Comparison of ENCODE assay signal across 8 cellular contexts in the genomic region with DNA sequence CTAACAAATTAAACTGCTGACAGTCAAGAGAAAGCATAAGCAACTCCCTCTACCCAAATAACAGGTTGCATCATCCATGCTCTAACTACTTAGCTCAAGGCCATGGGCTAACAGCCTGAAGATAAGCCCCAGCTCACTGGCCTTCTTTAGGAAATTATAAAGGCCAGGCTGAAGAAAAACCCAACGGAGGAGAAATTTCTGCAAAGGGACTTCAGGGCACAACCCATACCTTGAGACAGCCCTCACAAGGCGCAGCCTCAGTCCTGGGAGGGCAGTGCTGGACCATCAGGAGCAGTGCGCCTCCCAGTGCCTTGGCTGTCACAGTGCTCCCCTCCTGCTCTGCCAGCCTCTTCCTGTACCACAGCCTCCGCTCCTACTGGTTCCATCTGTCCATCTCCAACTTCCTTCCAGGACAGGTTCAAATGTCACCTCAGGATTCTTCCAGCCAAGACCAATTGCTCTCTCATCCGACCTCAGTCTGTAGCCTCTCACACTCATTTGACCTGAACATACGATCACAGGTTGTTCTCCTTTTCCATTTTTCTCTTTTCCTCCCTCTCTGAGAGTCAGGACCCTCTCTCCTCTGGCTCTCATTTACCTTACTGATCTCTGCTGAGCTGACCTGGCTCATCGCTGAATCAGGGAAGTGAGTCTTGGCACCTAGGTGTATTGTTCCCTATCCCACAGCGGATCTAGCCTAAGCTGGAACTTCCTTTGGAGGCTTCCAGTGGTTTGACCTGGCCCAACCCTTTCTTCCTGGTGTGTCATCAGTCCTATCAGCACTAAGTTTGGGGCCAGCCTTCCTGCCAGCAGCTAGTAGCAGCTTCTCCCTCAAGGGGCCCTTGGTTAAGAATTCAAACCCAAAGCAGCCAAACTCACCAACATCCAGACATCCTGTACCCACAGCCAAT. TPM values are rescaled to one million over a fixed set of nuclear protein-coding genes. Genes with fewer than 3 reads are reported as not detected.
DNase-seq lines count a peak whose midpoint lies in the region; ATAC-seq and TF ChIP-seq lines count a peak whose summit lies in the region.

No MANE protein-coding gene starts in this region.

- no peaks in the 10 kb centered on the region for H3K9me2 ChIP-seq in SK-N-SH

- H2AFZ ChIP-seq in SK-N-SH (ENCODE audit: low read depth): no peak overlapping the region

- peak; percentile 29 for DNase-seq in SK-N-SH
- DNase-seq in SW480 (ENCODE audit: low spot score): peak; percentile 33
- peak; percentile 33 for DNase-seq in fibroblast of gingiva (ENCODE audit: low read depth)
- peak in 1 of 2 donors; percentile 57 for DNase-seq in gastrocnemius medialis
- no peak for DNase-seq in NCI-H748 treated with DMSO at 0.1 percent for 48 hours (lab: John Stamatoyannopoulos, UW)
- DNase-seq in posterior cingulate gyrus: no peak

- in situ Hi-C loops in gastrocnemius medialis (cut with MboI; ENCODE audit: low sequenced_read_pairs in 4 of 4): no loop called here

- peak overlapping the region; percentile 83 for H3K4me2 ChIP-seq in SK-N-SH

- intact Hi-C loops in gastrocnemius medialis (cut with DNase I; ENCODE audit: low total_unique reads) (loop anchor here (2.0 to 10.0 kb wide), 3 partner anchors 139 to 617 kb away; partner anchors contain the start of gene EPAS1), posterior cingulate gyrus (cut with DNase I) (no loop called here)

- peaks cover 29% of the 10 kb centered on the region for H4K20me1 ChIP-seq in SK-N-SH (ENCODE audit: insufficient read depth)

- TF ChIP-seq CTCF in SK-N-SH (IDR thresholded peaks at IDR 0.05): 0 out of 2 replicates have a peak, but pooled peaks have one; percentile 7
- no peak for TF ChIP-seq CTCF in gastrocnemius medialis (IDR thresholded peaks at IDR 0.05 in 4 of 5, conservative IDR thresholded peaks at IDR 0.05 in 1 of 5)

- peaks cover 23% of the 10 kb centered on the region for H3F3A ChIP-seq in SK-N-SH (replicated peaks; ENCODE audit: insufficient read depth)

- no peak for ATAC-seq in SK-N-SH treated with all-trans-retinoic acid at 6 μM for 48 hours
- no peak for ATAC-seq in gastrocnemius medialis
- no peak for ATAC-seq in HG02938 (IDR thresholded peaks at IDR 0.05; ENCODE audit: unreplicated experiment)

- H3K36me3 ChIP-seq in SK-N-SH (replicated peaks in 1 of 2; ENCODE audit: control insufficient read depth in 1 of 2, insufficient read depth in 2 of 2, low read length in 1 of 2): peaks cover 25 to 31% of the 10 kb centered on the region in 2 experiments
- H3K36me3 ChIP-seq in gastrocnemius medialis: peaks cover 0 to 9% of the 10 kb centered on the region in 2 donors

- H3K4me3 ChIP-seq in SK-N-SH (ENCODE audit: low read depth in 2 of 2, low read length in 1 of 2) (peak overlapping the region; percentile 77 to 81), gastrocnemius medialis (peak overlapping the region; percentile 93 to 100 (median 96))

- no peaks in the 10 kb centered on the region for H3K27me3 ChIP-seq in SK-N-SH (ENCODE audit: insufficient read depth)
- no peaks in the 10 kb centered on the region for H3K27me3 ChIP-seq in gastrocnemius medialis

- H3K27ac ChIP-seq in SK-N-SH (ENCODE audit: low read depth in 2 of 2, low read length in 1 of 2) (peak overlapping the region in 1 of 2 experiments; percentile 93; a peak in 2 of 4 replicates), gastrocnemius medialis (peak overlapping the region; percentile 96 to 100 (median 99))

- peak overlapping the region; percentile 93 for H3K9ac ChIP-seq in SK-N-SH

- TF ChIP-seq POLR2A in gastrocnemius medialis (IDR thresholded peaks at IDR 0.05): peak in 1 of 2 donors; percentile 24

- CTCF ChIA-PET in SK-N-SH (lab: Yijun Ruan, JAX): interaction anchor here (0.6 to 12.2 kb wide), 7 partner anchors 9 to 967 kb away, joined by 3 to 107 read pairs (median 4); no protein-coding TSS in a partner anchor

- POLR2A ChIA-PET in SK-N-SH (lab: Yijun Ruan, JAX): interaction anchor here (0.6 kb wide), 2 partner anchors 291 to 344 kb away, joined by 4 read pairs; no protein-coding TSS in a partner anchor

- TF ChIP-seq RAD21 in SK-N-SH (IDR thresholded peaks at IDR 0.05; ENCODE audit: low read length): no peak

- H3K79me2 ChIP-seq in SK-N-SH (ENCODE audit: insufficient read depth): peaks cover 81% of the 10 kb centered on the region

- H3K9me3 ChIP-seq in SK-N-SH (no peaks in the 10 kb centered on the region), gastrocnemius medialis (no peaks in the 10 kb centered on the region)

- H3K4me1 ChIP-seq in SK-N-SH (ENCODE audit: control insufficient read depth in 1 of 2, insufficient read depth in 2 of 2, low read depth in 1 of 2, low read length in 1 of 2) (peaks cover 21 to 24% of the 10 kb centered on the region in 2 experiments; a peak in 3 of 4 replicates), gastrocnemius medialis (peaks cover 56 to 58% of the 10 kb centered on the region in 2 donors)

- TF ChIP-seq EP300 in SK-N-SH (IDR thresholded peaks at IDR 0.05; ENCODE audit: borderline replicate concordance in 1 of 2, low read depth in 1 of 2, low read length in 1 of 2): no peak

- WGBS in SK-N-SH (ENCODE audit: low lambda C conversion rate): 90% methylated on average over 8 of the region's 8 CpGs

TF ChIP-seq in SK-N-SH, 30 proteins besides CTCF, POLR2A, EP300 and RAD21:
- TF ChIP-seq FOSL2 (IDR thresholded peaks at IDR 0.05; ENCODE audit: borderline replicate concordance, low read depth) (0 out of 2 replicates have a peak, but pooled peaks have one; percentile 7), ELF1 (IDR thresholded peaks at IDR 0.05) (no peak)

TF ChIP-seq in SK-N-SH treated with all-trans-retinoic acid at 6 μM for 48 hours, 23 proteins besides CTCF, POLR2A, EP300 and RAD21 (continues in another document):
- TF ChIP-seq TOX (CRISPR knock-in tag; IDR thresholded peaks at IDR 0.05; ENCODE audit: borderline replicate concordance) (no peak), PATZ1 (CRISPR knock-in tag; IDR thresholded peaks at IDR 0.05; ENCODE audit: borderline replicate concordance) (no peak), BACH2 (CRISPR knock-in tag; IDR thresholded peaks at IDR 0.05; ENCODE audit: borderline replicate concordance) (no peak), ISL1 (CRISPR knock-in tag; IDR thresholded peaks at IDR 0.05) (no peak), PPARA (CRISPR knock-in tag; IDR thresholded peaks at IDR 0.05; ENCODE audit: borderline replicate concordance) (no peak), SNAI2 (CRISPR knock-in tag; IDR thresholded peaks at IDR 0.05) (no peak), ARNTL (CRISPR knock-in tag; IDR thresholded peaks at IDR 0.05; ENCODE audit: borderline replicate concordance, low read depth) (no peak), ZC3H10 (CRISPR knock-in tag; IDR thresholded peaks at IDR 0.05) (no peak), ZNF8 (CRISPR knock-in tag; IDR thresholded peaks at IDR 0.05) (no peak), OSR1 (CRISPR knock-in tag; IDR thresholded peaks at IDR 0.05) (no peak), RARB (CRISPR knock-in tag; IDR thresholded peaks at IDR 0.05) (no peak)
- TF ChIP-seq, protein P1, sequence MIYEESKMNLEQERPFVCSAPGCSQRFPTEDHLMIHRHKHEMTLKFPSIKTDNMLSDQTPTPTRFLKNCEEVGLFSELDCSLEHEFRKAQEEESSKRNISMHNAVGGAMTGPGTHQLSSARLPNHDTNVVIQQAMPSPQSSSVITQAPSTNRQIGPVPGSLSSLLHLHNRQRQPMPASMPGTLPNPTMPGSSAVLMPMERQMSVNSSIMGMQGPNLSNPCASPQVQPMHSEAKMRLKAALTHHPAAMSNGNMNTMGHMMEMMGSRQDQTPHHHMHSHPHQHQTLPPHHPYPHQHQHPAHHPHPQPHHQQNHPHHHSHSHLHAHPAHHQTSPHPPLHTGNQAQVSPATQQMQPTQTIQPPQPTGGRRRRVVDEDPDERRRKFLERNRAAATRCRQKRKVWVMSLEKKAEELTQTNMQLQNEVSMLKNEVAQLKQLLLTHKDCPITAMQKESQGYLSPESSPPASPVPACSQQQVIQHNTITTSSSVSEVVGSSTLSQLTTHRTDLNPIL (CRISPR knock-in tag; IDR thresholded peaks at IDR 0.05; ENCODE audit: low read depth): no peak

RNA-seq across cellular contexts. Expression of gene MCFD2, which starts 1.9 kb away (rescaled TPM):
- 88.2 and 123 TPM in 2 replicates for polyA plus RNA-seq in SK-N-SH (2012; rRNA removed)
- 123 and 126 TPM in 2 replicates for polyA plus RNA-seq in SK-N-SH (2012; cell fraction: cytosol; rRNA removed)
- 41.1 and 69.7 TPM in 2 replicates for polyA plus RNA-seq in SK-N-SH (2012; cell fraction: nucleus; rRNA removed)
- total RNA-seq in gastrocnemius medialis: 100 to 1,000 TPM in 3 of 4 donors, 10 to 100 TPM in 1; 87.9 to 182 (median 106) TPM

RNA-seq across cellular contexts. Expression of gene TTC7A, which starts 27.3 kb away (rescaled TPM):
- 9.3 and 12.8 TPM in 2 replicates for polyA plus RNA-seq in SK-N-SH (2012; rRNA removed)
- 5.3 and 7.9 TPM in 2 replicates for polyA plus RNA-seq in SK-N-SH (2012; cell fraction: cytosol; rRNA removed)
- polyA plus RNA-seq in SK-N-SH (2012; cell fraction: nucleus; rRNA removed): 45.7 and 49.6 TPM in 2 replicates
- 1 to 10 TPM; 3.7 to 7.3 (median 6.0) TPM for total RNA-seq in gastrocnemius medialis

Comparison
In these comparisons a context has a peak if more than half of its experiments do, and no peak if none do; other contexts are left out.
1. DNase-seq: peak in SK-N-SH (single experiment), SW480 (single experiment) and fibroblast of gingiva (single experiment); none in NCI-H748 treated with DMSO at 0.1 percent for 48 hours (single experiment) and posterior cingulate gyrus (0 of 10).